8 cellular contexts compared by ENCODE assay signal in the genomic region with DNA sequence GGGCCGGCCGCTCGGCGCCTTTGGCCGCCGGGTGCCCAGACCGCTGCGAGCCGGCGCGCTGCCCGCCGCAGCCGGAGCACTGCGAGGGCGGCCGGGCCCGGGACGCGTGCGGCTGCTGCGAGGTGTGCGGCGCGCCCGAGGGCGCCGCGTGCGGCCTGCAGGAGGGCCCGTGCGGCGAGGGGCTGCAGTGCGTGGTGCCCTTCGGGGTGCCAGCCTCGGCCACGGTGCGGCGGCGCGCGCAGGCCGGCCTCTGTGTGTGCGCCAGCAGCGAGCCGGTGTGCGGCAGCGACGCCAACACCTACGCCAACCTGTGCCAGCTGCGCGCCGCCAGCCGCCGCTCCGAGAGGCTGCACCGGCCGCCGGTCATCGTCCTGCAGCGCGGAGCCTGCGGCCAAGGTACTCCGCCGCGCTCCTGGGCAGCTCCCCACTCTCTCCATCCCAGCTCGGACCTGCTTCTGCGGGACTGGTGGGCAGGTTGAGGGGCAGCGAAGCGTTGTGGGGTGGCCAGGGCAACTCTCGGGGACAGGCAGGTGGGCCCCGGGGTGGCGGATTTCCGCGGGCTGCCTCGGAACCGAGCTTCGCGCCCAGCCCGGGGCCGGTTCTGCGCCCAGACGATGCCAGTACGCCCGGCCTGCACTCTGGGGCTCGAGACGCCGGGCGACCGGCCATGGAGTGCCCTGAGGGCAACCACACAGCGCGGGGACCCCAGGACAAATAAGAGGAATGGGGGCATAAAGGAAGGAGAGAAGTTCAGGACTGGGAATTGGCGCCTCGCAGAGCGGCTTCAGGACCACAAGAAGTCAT. TPM values are rescaled to one million over a fixed set of nuclear protein-coding genes. Genes with fewer than 3 reads are reported as not detected.
DNase-seq lines count a peak whose midpoint lies in the region; ATAC-seq and TF ChIP-seq lines count a peak whose summit lies in the region.

No MANE protein-coding gene starts in this region.

- H3K4me1 Mint-ChIP-seq in CD4-positive, CD25-positive, alpha-beta regulatory T cell, result peaks cover 0 to 23% (median 8%) of the 10 kb centered on the region in 4 donors
- peaks cover 8 to 10% of the 10 kb centered on the region in 2 donors for H3K4me1 Mint-ChIP-seq in natural killer cell

- H3K27me3 Mint-ChIP-seq in CD4-positive, CD25-positive, alpha-beta regulatory T cell, result peaks cover 80% of the 10 kb centered on the region
- peaks cover 65 to 70% of the 10 kb centered on the region in 2 donors for H3K27me3 Mint-ChIP-seq in natural killer cell (ENCODE audit: low read depth in 2 of 2)

- H3K9me3 Mint-ChIP-seq in CD4-positive, CD25-positive, alpha-beta regulatory T cell, result peaks cover 0 to 6% (median 0%) of the 10 kb centered on the region in 7 donors
- H3K9me3 Mint-ChIP-seq in natural killer cell, result no peaks in the 10 kb centered on the region

- intact Hi-C loops in natural killer cell (cut with micrococcal nuclease), result no loop called here

- H3K4me3 Mint-ChIP-seq in CD4-positive, CD25-positive, alpha-beta regulatory T cell, result peak overlapping the region; percentile 56 to 87 (median 77)
- H3K4me3 Mint-ChIP-seq in natural killer cell, result peak overlapping the region; percentile 81

- no peak overlapping the region for H3K27ac Mint-ChIP-seq in CD4-positive, CD25-positive, alpha-beta regulatory T cell
- no peak overlapping the region for H3K27ac Mint-ChIP-seq in natural killer cell

- no peaks in the 10 kb centered on the region for H3K36me3 Mint-ChIP-seq in CD4-positive, CD25-positive, alpha-beta regulatory T cell
- no peaks in the 10 kb centered on the region for H3K36me3 Mint-ChIP-seq in natural killer cell

- peaks cover 19% of the 10 kb centered on the region for H3K27me3 ChIP-seq in CD4-positive, CD25-positive, alpha-beta regulatory T cell (ENCODE audit: control insufficient read depth, insufficient read depth, low read length)
- H3K27me3 ChIP-seq in RWPE2 (ENCODE audit: insufficient read depth, poor library complexity, severe bottlenecking) (no peaks in the 10 kb centered on the region), esophagus (ENCODE audit: control insufficient read depth in 1 of 2, insufficient read depth in 2 of 2, low read length in 2 of 2) (no peaks in the 10 kb centered on the region)

- peaks cover 20% of the 10 kb centered on the region for H3K4me1 ChIP-seq in CD4-positive, CD25-positive, alpha-beta regulatory T cell (ENCODE audit: control insufficient read depth, insufficient read depth, low read length, poor library complexity, severe bottlenecking)
- H3K4me1 ChIP-seq in RWPE2 (ENCODE audit: insufficient read depth, poor library complexity, severe bottlenecking), result peaks cover 5% of the 10 kb centered on the region
- peaks cover 4 to 7% of the 10 kb centered on the region in 2 donors for H3K4me1 ChIP-seq in esophagus (ENCODE audit: control insufficient read depth in 2 of 2, insufficient read depth in 2 of 2, low read length in 1 of 2)

- no peak for ATAC-seq in CD4-positive, CD25-positive, alpha-beta regulatory T cell (ENCODE audit: low read depth in 2 of 2)
- ATAC-seq in RWPE2 (ENCODE audit: low read depth) (peak; percentile 48), natural killer cell (peak in 1 of 3 donors; percentile 53), HG03460 (IDR thresholded peaks at IDR 0.05; ENCODE audit: unreplicated experiment) (no peak), HG03025 (IDR thresholded peaks at IDR 0.05; ENCODE audit: low FRiP score, unreplicated experiment) (no peak)

- no peak overlapping the region for H3K27ac ChIP-seq in CD4-positive, CD25-positive, alpha-beta regulatory T cell (ENCODE audit: insufficient read depth, low read length, poor library complexity, severe bottlenecking)
- H3K27ac ChIP-seq in RWPE2 (ENCODE audit: poor library complexity, severe bottlenecking) (peak overlapping the region; percentile 50), esophagus (ENCODE audit: low read depth in 2 of 2, low read length in 1 of 2) (peak overlapping the region; percentile 49 to 73)

- no peaks in the 10 kb centered on the region for H3K36me3 ChIP-seq in CD4-positive, CD25-positive, alpha-beta regulatory T cell (ENCODE audit: control insufficient read depth, insufficient read depth, low read length)
- H3K36me3 ChIP-seq in RWPE2 (ENCODE audit: low read depth), result peaks cover 16% of the 10 kb centered on the region
- no peaks in the 10 kb centered on the region for H3K36me3 ChIP-seq in esophagus (ENCODE audit: control insufficient read depth in 2 of 2, insufficient read depth in 2 of 2, low read length in 1 of 2)

- H3K4me3 ChIP-seq in CD4-positive, CD25-positive, alpha-beta regulatory T cell (ENCODE audit: low read depth, low read length), result peak overlapping the region; percentile 53
- H3K4me3 ChIP-seq in RWPE2 (ENCODE audit: severe bottlenecking) (peak overlapping the region; percentile 92), esophagus (ENCODE audit: low read depth in 1 of 2, low read length in 2 of 2) (peak overlapping the region; percentile 61 to 64)

- 1% methylated on average over 46 to 95 of the region's 95 CpGs for WGBS in esophagus, 2 donors

- H3K9me3 ChIP-seq in CD4-positive, CD25-positive, alpha-beta regulatory T cell (ENCODE audit: control insufficient read depth in 2 of 2, low read length in 2 of 2), result no peaks in the 10 kb centered on the region
- H3K9me3 ChIP-seq in RWPE2 (ENCODE audit: severe bottlenecking) (no peaks in the 10 kb centered on the region), esophagus (ENCODE audit: control insufficient read depth in 2 of 2, insufficient read depth in 1 of 2, low read depth in 1 of 2, low read length in 1 of 2) (no peaks in the 10 kb centered on the region)

- TF ChIP-seq CTCF in RWPE2 (IDR thresholded peaks at IDR 0.05; ENCODE audit: poor library complexity, severe bottlenecking) (no peak), natural killer cell (IDR thresholded peaks at IDR 0.05) (no peak)

- no peak for DNase-seq in CD4-positive, CD25-positive, alpha-beta regulatory T cell
- DNase-seq in RWPE2 (ENCODE audit: low spot score) (no peak), natural killer cell (no peak), activated gamma-delta T cell treated with Interleukin-2 at 50 U/mL for 16 hours (no peak), NCI-H128 (lab: John Stamatoyannopoulos, UW; ENCODE audit: unreplicated experiment) (no peak)

RNA-seq across cellular contexts. Expression of a gene that starts 0.6 kb away (rescaled TPM):
- not detected for total RNA-seq in CD4-positive, CD25-positive, alpha-beta regulatory T cell
- not detected for polyA plus RNA-seq in CD4-positive, CD25-positive, alpha-beta regulatory T cell
- polyA plus RNA-seq in esophagus, result 10 to 100 TPM; 11.7 to 19.5 TPM
- not detected for total RNA-seq in natural killer cell

RNA-seq across cellular contexts. Expression of a gene that starts 7.5 kb away (rescaled TPM):
- total RNA-seq in CD4-positive, CD25-positive, alpha-beta regulatory T cell, result not detected
- polyA plus RNA-seq in CD4-positive, CD25-positive, alpha-beta regulatory T cell, result not detected
- not detected for polyA plus RNA-seq in esophagus
- not detected for total RNA-seq in natural killer cell
